Comparison of ENCODE assay signal across 35 cellular contexts in genomic region chr3:126424751-126425150, GRCh38. TPM values are rescaled to one million over a fixed set of nuclear protein-coding genes. Genes with fewer than 3 reads are reported as not detected.
"Had no signal": no experiment of that assay in that cellular context is flagged by ENCODE, and none has a peak within 500 bp of the region (broad histone marks: within the 10 kb centered on the region; RNA-seq: fewer than 3 reads in every experiment).

No MANE protein-coding gene starts in this region.

- H3K4me3 ChIP-seq: MG63, PC-9 had no signal

- H3K4me2 ChIP-seq: PC-9 had no signal

- H2AFZ ChIP-seq: PC-9 had no signal

- DNase-seq: activated CD4-positive, alpha-beta T cell treated with anti-CD3 and anti-CD28 coated beads, Interleukin-2, amount 10 ng/mL, durations not matched to agents 24 days and 14 days; activated CD4-positive, alpha-beta T cell treated with anti-CD3 and anti-CD28 coated beads, Interleukin-2, amount 50 U/mL, for 4 hours; activated CD4-positive, CD25-positive, alpha-beta regulatory T cell; activated CD8-positive, alpha-beta T cell treated with anti-CD3 and anti-CD28 coated beads for 36 hours; activated gamma-delta T cell treated with Interleukin-2 at 50 U/mL for 16 hours; activated naive CD4-positive, alpha-beta T cell treated with anti-CD3 and anti-CD28 coated beads for 36 hours; activated naive CD8-positive, alpha-beta T cell treated with anti-CD3 and anti-CD28 coated beads, Interleukin-2, amount 50 U/mL, for 24 hours; activated T-cell treated with anti-CD3 and anti-CD28 coated beads for 4 hours; activated T-cell treated with anti-CD3 and anti-CD28 coated beads, Interleukin-2, amount 50 U/mL, for 4 hours; anterior cingulate cortex; caudate nucleus; cerebellar nuclear complex; Kasumi-1; KG1; MG63; MV-4-11; NCI-H1092; NCI-H1436 treated with DMSO at 0.1 percent for 48 hours; NCI-H1694 treated with DMSO at 0.1 percent for 48 hours; NCI-H2029; NCI-H345; NCI-H524 treated with DMSO at 0.1 percent for 48 hours; SIG-M5; T1000; WERI-Rb-1 had no signal

- H3K27ac ChIP-seq: PC-9, RWPE1, WERI-Rb-1 had no signal

- H3K27me3 ChIP-seq: MG63 had no signal

- ATAC-seq: activated CD8-positive, alpha-beta T cell treated with anti-CD3 and anti-CD28 coated beads for 36 hours; activated naive CD8-positive, alpha-beta T cell treated with anti-CD3 and anti-CD28 coated beads, Interleukin-2, amount 50 U/mL, for 24 hours; activated T-cell treated with anti-CD3 and anti-CD28 coated beads, Interleukin-2, amount 50 U/mL, for 4 hours; Right ventricle myocardium inferior had no signal

- H3K36me3 ChIP-seq: MG63, WERI-Rb-1 had no signal

RNA-seq across cellular contexts. Expression of gene CFAP100, which starts 30.0 kb away (rescaled TPM):
- total RNA-seq: activated CD4-positive, alpha-beta T cell treated with anti-CD3 and anti-CD28 coated beads, Interleukin-2, amount 10 ng/mL, durations not matched to agents 24 days and 14 days; activated CD8-positive, alpha-beta T cell treated with anti-CD3 and anti-CD28 coated beads for 36 hours; activated naive CD4-positive, alpha-beta T cell treated with anti-CD3 and anti-CD28 coated beads for 36 hours; activated T-cell treated with anti-CD3 and anti-CD28 coated beads, Interleukin-2, amount 50 U/mL, for 4 hours; activated T-helper 1 cell treated with anti-CD3 and anti-CD28 coated beads, Interleukin-12 subunit alpha, Interleukin-12 subunit beta, Interleukin-2, Interleukin-4 antibody, amounts not matched to agents 30 ng/mL and 10 ng/mL and 1 ng/mL, durations not matched to agents 14 hours and 24 hours and 36 hours; bronchial epithelial cell; NCI-H460; OCI-LY7; PC-9; Right ventricle myocardium inferior; SK-MEL-5; T-helper 1 cell treated with Interleukin-12 subunit alpha and Interleukin-12 subunit beta and Interleukin-4 antibody, amounts not matched to agents 30 ng/mL and 1 ng/mL, for 36 hours; T-helper 2 cell treated with Interferon-gamma antibody and Interleukin-4, amounts not matched to agents 100 ng/mL and 5 ng/mL, for 36 hours had no signal
